Comparison of ENCODE assay signal across 1 cellular context in the genomic region with DNA sequence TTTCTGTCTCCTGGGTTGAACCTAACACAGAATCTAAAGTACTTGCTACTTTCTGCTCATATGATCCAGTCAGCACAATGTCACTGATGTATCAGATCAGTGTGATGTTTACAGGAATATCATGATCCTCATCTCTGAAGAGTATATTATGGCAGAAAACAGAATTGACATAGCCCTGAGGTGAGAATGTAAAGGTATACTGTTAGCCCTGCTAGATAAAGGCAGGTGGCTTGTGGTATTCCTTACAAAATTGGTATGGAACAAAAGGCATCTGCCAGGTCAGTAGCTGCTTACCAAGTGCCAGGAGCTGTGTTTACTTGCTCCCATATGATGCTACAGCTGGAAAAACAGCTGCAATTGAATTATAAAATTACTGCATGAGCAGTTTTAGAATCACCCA.
TF ChIP-seq lines count a peak whose summit lies in the region.

No MANE protein-coding gene starts in this region.

TF ChIP-seq in GM23338, 12 proteins besides CTCF, POLR2A, EP300 and RAD21:
- TF ChIP-seq, protein P1, sequence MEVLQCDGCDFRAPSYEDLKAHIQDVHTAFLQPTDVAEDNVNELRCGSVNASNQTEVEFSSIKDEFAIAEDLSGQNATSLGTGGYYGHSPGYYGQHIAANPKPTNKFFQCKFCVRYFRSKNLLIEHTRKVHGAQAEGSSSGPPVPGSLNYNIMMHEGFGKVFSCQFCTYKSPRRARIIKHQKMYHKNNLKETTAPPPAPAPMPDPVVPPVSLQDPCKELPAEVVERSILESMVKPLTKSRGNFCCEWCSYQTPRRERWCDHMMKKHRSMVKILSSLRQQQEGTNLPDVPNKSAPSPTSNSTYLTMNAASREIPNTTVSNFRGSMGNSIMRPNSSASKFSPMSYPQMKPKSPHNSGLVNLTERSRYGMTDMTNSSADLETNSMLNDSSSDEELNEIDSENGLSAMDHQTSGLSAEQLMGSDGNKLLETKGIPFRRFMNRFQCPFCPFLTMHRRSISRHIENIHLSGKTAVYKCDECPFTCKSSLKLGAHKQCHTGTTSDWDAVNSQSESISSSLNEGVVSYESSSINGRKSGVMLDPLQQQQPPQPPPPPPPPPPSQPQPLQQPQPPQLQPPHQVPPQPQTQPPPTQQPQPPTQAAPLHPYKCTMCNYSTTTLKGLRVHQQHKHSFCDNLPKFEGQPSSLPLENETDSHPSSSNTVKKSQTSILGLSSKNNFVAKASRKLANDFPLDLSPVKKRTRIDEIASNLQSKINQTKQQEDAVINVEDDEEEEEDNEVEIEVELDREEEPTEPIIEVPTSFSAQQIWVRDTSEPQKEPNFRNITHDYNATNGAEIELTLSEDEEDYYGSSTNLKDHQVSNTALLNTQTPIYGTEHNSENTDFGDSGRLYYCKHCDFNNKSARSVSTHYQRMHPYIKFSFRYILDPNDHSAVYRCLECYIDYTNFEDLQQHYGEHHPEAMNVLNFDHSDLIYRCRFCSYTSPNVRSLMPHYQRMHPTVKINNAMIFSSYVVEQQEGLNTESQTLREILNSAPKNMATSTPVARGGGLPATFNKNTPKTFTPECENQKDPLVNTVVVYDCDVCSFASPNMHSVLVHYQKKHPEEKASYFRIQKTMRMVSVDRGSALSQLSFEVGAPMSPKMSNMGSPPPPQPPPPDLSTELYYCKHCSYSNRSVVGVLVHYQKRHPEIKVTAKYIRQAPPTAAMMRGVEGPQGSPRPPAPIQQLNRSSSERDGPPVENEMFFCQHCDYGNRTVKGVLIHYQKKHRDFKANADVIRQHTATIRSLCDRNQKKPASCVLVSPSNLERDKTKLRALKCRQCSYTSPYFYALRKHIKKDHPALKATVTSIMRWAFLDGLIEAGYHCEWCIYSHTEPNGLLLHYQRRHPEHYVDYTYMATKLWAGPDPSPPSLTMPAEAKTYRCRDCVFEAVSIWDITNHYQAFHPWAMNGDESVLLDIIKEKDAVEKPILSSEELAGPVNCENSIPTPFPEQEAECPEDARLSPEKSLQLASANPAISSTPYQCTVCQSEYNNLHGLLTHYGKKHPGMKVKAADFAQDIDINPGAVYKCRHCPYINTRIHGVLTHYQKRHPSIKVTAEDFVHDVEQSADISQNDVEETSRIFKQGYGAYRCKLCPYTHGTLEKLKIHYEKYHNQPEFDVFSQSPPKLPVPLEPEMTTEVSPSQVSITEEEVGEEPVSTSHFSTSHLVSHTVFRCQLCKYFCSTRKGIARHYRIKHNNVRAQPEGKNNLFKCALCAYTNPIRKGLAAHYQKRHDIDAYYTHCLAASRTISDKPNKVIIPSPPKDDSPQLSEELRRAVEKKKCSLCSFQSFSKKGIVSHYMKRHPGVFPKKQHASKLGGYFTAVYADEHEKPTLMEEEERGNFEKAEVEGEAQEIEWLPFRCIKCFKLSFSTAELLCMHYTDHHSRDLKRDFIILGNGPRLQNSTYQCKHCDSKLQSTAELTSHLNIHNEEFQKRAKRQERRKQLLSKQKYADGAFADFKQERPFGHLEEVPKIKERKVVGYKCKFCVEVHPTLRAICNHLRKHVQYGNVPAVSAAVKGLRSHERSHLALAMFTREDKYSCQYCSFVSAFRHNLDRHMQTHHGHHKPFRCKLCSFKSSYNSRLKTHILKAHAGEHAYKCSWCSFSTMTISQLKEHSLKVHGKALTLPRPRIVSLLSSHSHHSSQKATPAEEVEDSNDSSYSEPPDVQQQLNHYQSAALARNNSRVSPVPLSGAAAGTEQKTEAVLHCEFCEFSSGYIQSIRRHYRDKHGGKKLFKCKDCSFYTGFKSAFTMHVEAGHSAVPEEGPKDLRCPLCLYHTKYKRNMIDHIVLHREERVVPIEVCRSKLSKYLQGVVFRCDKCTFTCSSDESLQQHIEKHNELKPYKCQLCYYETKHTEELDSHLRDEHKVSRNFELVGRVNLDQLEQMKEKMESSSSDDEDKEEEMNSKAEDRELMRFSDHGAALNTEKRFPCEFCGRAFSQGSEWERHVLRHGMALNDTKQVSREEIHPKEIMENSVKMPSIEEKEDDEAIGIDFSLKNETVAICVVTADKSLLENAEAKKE (CRISPR knock-in tag; IDR thresholded peaks at IDR 0.05), result no peak
- TF ChIP-seq EZH2phosphoT487 (IDR thresholded peaks at IDR 0.05; ENCODE audit: unreplicated experiment), result no peak
- TF ChIP-seq STAT1 (IDR thresholded peaks at IDR 0.05; ENCODE audit: unreplicated experiment), result no peak
- TF ChIP-seq EZH2 (IDR thresholded peaks at IDR 0.05; ENCODE audit: low read depth, unreplicated experiment), result no peak
- no peak for TF ChIP-seq CREB1 (CRISPR knock-in tag; IDR thresholded peaks at IDR 0.05; ENCODE audit: low read depth)
- TF ChIP-seq, protein P2, sequence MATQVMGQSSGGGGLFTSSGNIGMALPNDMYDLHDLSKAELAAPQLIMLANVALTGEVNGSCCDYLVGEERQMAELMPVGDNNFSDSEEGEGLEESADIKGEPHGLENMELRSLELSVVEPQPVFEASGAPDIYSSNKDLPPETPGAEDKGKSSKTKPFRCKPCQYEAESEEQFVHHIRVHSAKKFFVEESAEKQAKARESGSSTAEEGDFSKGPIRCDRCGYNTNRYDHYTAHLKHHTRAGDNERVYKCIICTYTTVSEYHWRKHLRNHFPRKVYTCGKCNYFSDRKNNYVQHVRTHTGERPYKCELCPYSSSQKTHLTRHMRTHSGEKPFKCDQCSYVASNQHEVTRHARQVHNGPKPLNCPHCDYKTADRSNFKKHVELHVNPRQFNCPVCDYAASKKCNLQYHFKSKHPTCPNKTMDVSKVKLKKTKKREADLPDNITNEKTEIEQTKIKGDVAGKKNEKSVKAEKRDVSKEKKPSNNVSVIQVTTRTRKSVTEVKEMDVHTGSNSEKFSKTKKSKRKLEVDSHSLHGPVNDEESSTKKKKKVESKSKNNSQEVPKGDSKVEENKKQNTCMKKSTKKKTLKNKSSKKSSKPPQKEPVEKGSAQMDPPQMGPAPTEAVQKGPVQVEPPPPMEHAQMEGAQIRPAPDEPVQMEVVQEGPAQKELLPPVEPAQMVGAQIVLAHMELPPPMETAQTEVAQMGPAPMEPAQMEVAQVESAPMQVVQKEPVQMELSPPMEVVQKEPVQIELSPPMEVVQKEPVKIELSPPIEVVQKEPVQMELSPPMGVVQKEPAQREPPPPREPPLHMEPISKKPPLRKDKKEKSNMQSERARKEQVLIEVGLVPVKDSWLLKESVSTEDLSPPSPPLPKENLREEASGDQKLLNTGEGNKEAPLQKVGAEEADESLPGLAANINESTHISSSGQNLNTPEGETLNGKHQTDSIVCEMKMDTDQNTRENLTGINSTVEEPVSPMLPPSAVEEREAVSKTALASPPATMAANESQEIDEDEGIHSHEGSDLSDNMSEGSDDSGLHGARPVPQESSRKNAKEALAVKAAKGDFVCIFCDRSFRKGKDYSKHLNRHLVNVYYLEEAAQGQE (IDR thresholded peaks at IDR 0.05; ENCODE audit: unreplicated experiment), result no peak
- no peak for TF ChIP-seq NANOG (IDR thresholded peaks at IDR 0.05; ENCODE audit: borderline replicate concordance)
